Comparison of ENCODE assay signal across 1 cellular context in genomic region chr22:42801537-42802165, GRCh38.
TF ChIP-seq lines count a peak whose summit lies in the region.

No MANE protein-coding gene starts in this region.

TF ChIP-seq in GM12878, 131 proteins besides CTCF, POLR2A, EP300 and RAD21 (continued from another document):
- no peak for TF ChIP-seq ZBTB40 (IDR thresholded peaks at IDR 0.05; ENCODE audit: borderline replicate concordance)
- no peak for TF ChIP-seq TCF12 (IDR thresholded peaks at IDR 0.05; ENCODE audit: low read depth, low read length)
- TF ChIP-seq FOXM1 (IDR thresholded peaks at IDR 0.05; ENCODE audit: low read depth, low read length) = no peak
